Comparison of ENCODE assay signal across 32 cellular contexts in the genomic region with DNA sequence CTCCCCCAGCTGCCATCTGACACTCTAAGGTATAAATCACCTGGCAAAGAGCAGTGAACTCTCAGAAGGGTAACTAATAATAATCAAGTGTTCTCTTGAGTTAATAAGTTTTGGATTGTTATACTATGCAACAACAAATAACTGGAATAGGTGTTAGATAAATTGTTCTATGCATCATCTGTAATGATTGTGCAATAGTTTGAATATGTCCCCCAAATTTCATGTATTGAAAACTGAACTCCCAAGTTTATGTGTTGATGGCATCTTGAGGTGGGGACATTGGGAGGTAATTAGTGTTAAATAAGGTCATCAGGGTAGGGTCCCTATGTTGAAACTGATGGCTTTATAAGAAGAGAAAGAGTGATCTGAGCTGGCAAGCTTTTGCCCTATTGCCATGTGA.
"Had no signal": no experiment of that assay in that cellular context is flagged by ENCODE, and none has a peak within 500 bp of the region (broad histone marks: within the 10 kb centered on the region; RNA-seq: fewer than 3 reads in every experiment).

No MANE protein-coding gene starts in this region.

- H3K9me3 ChIP-seq: psoas muscle, suprapubic skin, testis, transverse colon, upper lobe of right lung, uterus had no signal

- H3K4me3 ChIP-seq: neural progenitor cell, ovary, psoas muscle, skin epidermis, smooth muscle cell, spleen, suprapubic skin, testis, tibial artery, transverse colon, upper lobe of right lung, uterus had no signal

- H3K27ac ChIP-seq: neural progenitor cell, ovary, parathyroid adenoma, psoas muscle, skin epidermis, spleen, suprapubic skin, testis, tibial artery, transverse colon, upper lobe of right lung, uterus had no signal

- H3K79me2 ChIP-seq: parathyroid adenoma had no signal

- H2AFZ ChIP-seq: neural progenitor cell, parathyroid adenoma had no signal

- H3K36me3 Mint-ChIP-seq: naive thymus-derived CD8-positive, alpha-beta T cell; natural killer cell treated with Interleukin-12 subunit alpha and Interleukin-12 subunit beta and Interleukin-15 and Interleukin-18, amount 100 ng/mL, for 72 hours; stimulated activated memory B cell treated with anti-CD40 and anti-IgM and Interleukin-4, amounts not matched to agents 10 μg/mL and 1 μg/mL and 100 μg/mL, for 72 hours had no signal

- H3K27me3 ChIP-seq: neural progenitor cell, ovary, spleen, suprapubic skin, testis, tibial artery, transverse colon, upper lobe of right lung, uterus had no signal

- H3K4me1 Mint-ChIP-seq: naive thymus-derived CD8-positive, alpha-beta T cell; nephron progenitor cell; stimulated activated memory B cell treated with anti-CD40 and anti-IgM and Interleukin-4, amounts not matched to agents 10 μg/mL and 1 μg/mL and 100 μg/mL, for 72 hours; stimulated activated naive CD8-positive, alpha-beta T cell treated with anti-CD3 and anti-CD28 coated beads, Interleukin-15, amount 100 ng/mL, for 72 hours had no signal

- DNase-seq: naive thymus-derived CD8-positive, alpha-beta T cell; nephron progenitor cell; occipital lobe; ovary; posterior cingulate gyrus; psoas muscle; right cardiac atrium; spleen; stimulated activated CD4-positive, alpha-beta T cell treated with anti-CD3 and anti-CD28 coated beads, Interleukin-12 subunit alpha, Interleukin-12 subunit beta, amount 100 ng/mL, for 4 hours; stimulated activated CD4-positive, alpha-beta T cell treated with anti-CD3 and anti-CD28 coated beads, Interleukin-1b, Interleukin-23, amount 100 ng/mL, for 48 hours; stimulated activated CD4-positive, alpha-beta T cell treated with anti-CD3 and anti-CD28 coated beads, Interleukin-4, amount 100 ng/mL, for 1 hour; stimulated activated CD4-positive, alpha-beta T cell treated with anti-CD3 and anti-CD28 coated beads, Interleukin-4, amount 100 ng/mL, for 4 hours; stimulated activated CD8-positive, alpha-beta memory T cell treated with anti-CD3 and anti-CD28 coated beads, Interleukin-4, amount 100 ng/mL, for 48 hours; stimulated activated naive CD4-positive, alpha-beta T cell; stimulated activated naive CD8-positive, alpha-beta T cell treated with anti-CD3 and anti-CD28 coated beads, Interleukin-15, amount 100 ng/mL, for 72 hours; stimulated activated naive CD8-positive, alpha-beta T cell treated with anti-CD3 and anti-CD28 coated beads, Interleukin-15, Interleukin-2, amounts not matched to agents 100 U/mL and 50 U/mL, for 24 hours; substantia nigra; testis; tibial artery; transverse colon; upper lobe of right lung; uterus had no signal

- H3K9me3 Mint-ChIP-seq: neural progenitor cell; stimulated activated memory B cell treated with anti-CD40 and anti-IgM and Interleukin-4, amounts not matched to agents 10 μg/mL and 1 μg/mL and 100 μg/mL, for 72 hours; stimulated activated naive CD8-positive, alpha-beta T cell treated with anti-CD3 and anti-CD28 coated beads, Interleukin-15, amount 100 ng/mL, for 72 hours; type B pancreatic cell had no signal

- H3K4me3 Mint-ChIP-seq: naive thymus-derived CD8-positive, alpha-beta T cell; natural killer cell treated with Interleukin-12 subunit alpha and Interleukin-12 subunit beta and Interleukin-15 and Interleukin-18, amount 100 ng/mL, for 72 hours; nephron progenitor cell; neural progenitor cell; stimulated activated memory B cell treated with anti-CD40 and anti-IgM and Interleukin-4, amounts not matched to agents 10 μg/mL and 1 μg/mL and 100 μg/mL, for 72 hours; stimulated activated naive CD8-positive, alpha-beta T cell treated with anti-CD3 and anti-CD28 coated beads, Interleukin-15, amount 100 ng/mL, for 72 hours; type B pancreatic cell had no signal

- H3K4me1 ChIP-seq: neural progenitor cell, parathyroid adenoma, psoas muscle, spleen, suprapubic skin, testis, tibial artery, transverse colon, upper lobe of right lung, uterus had no signal

- H3K9ac ChIP-seq: neural progenitor cell, parathyroid adenoma had no signal

- H3K27ac Mint-ChIP-seq: naive thymus-derived CD8-positive, alpha-beta T cell; natural killer cell treated with Interleukin-12 subunit alpha and Interleukin-12 subunit beta and Interleukin-15 and Interleukin-18, amount 100 ng/mL, for 72 hours; nephron progenitor cell; neural progenitor cell; progenitor cell of endocrine pancreas; stimulated activated memory B cell treated with anti-CD40 and anti-IgM and Interleukin-4, amounts not matched to agents 10 μg/mL and 1 μg/mL and 100 μg/mL, for 72 hours; stimulated activated naive CD8-positive, alpha-beta T cell treated with anti-CD3 and anti-CD28 coated beads, Interleukin-15, amount 100 ng/mL, for 72 hours; type B pancreatic cell had no signal

- H3K27me3 Mint-ChIP-seq: naive thymus-derived CD8-positive, alpha-beta T cell; natural killer cell treated with Interleukin-12 subunit alpha and Interleukin-12 subunit beta and Interleukin-15 and Interleukin-18, amount 100 ng/mL, for 72 hours; progenitor cell of endocrine pancreas; stimulated activated memory B cell treated with anti-CD40 and anti-IgM and Interleukin-4, amounts not matched to agents 10 μg/mL and 1 μg/mL and 100 μg/mL, for 72 hours; stimulated activated naive CD8-positive, alpha-beta T cell treated with anti-CD3 and anti-CD28 coated beads, Interleukin-15, amount 100 ng/mL, for 72 hours; type B pancreatic cell had no signal

- H3K4me2 ChIP-seq: neural progenitor cell, smooth muscle cell had no signal

- ATAC-seq: naive thymus-derived CD8-positive, alpha-beta T cell; natural killer cell treated with Interleukin-12 subunit alpha and Interleukin-12 subunit beta and Interleukin-15 and Interleukin-18, amount 100 ng/mL, for 72 hours; psoas muscle; right cardiac atrium; sciatic nerve; stimulated activated memory B cell treated with anti-CD40 and anti-IgM and Interleukin-4, amounts not matched to agents 10 μg/mL and 1 μg/mL and 100 μg/mL, for 72 hours; stimulated activated naive CD8-positive, alpha-beta T cell treated with anti-CD3 and anti-CD28 coated beads, Interleukin-15, amount 100 ng/mL, for 72 hours; stimulated activated naive CD8-positive, alpha-beta T cell treated with anti-CD3 and anti-CD28 coated beads, Interleukin-15, Interleukin-2, amounts not matched to agents 100 U/mL and 50 U/mL, for 24 hours; upper lobe of right lung had no signal

- H3K36me3 ChIP-seq: neural progenitor cell, ovary, transverse colon, upper lobe of right lung, uterus had no signal
